3 cellular contexts compared by ENCODE assay signal in genomic region chr17:2237960-2238359, GRCh38.
A peak's percentile ranks its signal among the peaks of the same experiment; 100 is the strongest.
TF ChIP-seq lines count a peak whose summit lies in the region.

No MANE protein-coding gene starts in this region.

TF ChIP-seq in SK-N-SH, 30 proteins besides CTCF, POLR2A, EP300 and RAD21 (continued from another document):
- TF ChIP-seq RXRA (IDR thresholded peaks at IDR 0.05; ENCODE audit: borderline replicate concordance, low read depth) (0 out of 2 replicates have a peak, but pooled peaks have one; percentile 48), IRF3 (IDR thresholded peaks at IDR 0.05; ENCODE audit: low read depth, low read length) (no peak), FOXM1 (IDR thresholded peaks at IDR 0.05; ENCODE audit: low read depth) (no peak), MAX (IDR thresholded peaks at IDR 0.05; ENCODE audit: low read depth) (no peak), REST (IDR thresholded peaks at IDR 0.05; ENCODE audit: low read depth, low read length) (no peak), GATA2 (CRISPR knock-in tag; IDR thresholded peaks at IDR 0.05) (no peak), NFIC (IDR thresholded peaks at IDR 0.05; ENCODE audit: borderline replicate concordance) (no peak), EZH2phosphoT487 (IDR thresholded peaks at IDR 0.05; ENCODE audit: borderline replicate concordance, low read depth) (no peak), TCF12 (IDR thresholded peaks at IDR 0.05) (0 out of 2 replicates have a peak, but pooled peaks have one; percentile 10), SMC3 (IDR thresholded peaks at IDR 0.05; ENCODE audit: low read depth, low read length) (no peak), ZBTB33 (IDR thresholded peaks at IDR 0.05; ENCODE audit: borderline replicate concordance, low read depth) (no peak)

TF ChIP-seq in SK-N-SH treated with all-trans-retinoic acid at 6 μM for 48 hours, 23 proteins besides CTCF, POLR2A, EP300 and RAD21 (continued from another document):
- no peak for TF ChIP-seq PATZ1 (CRISPR knock-in tag; IDR thresholded peaks at IDR 0.05; ENCODE audit: borderline replicate concordance)
- TF ChIP-seq CSRNP3 (CRISPR knock-in tag; IDR thresholded peaks at IDR 0.05) = no peak
- TF ChIP-seq TSHZ2 (CRISPR knock-in tag; IDR thresholded peaks at IDR 0.05) = no peak
- TF ChIP-seq BACH2 (CRISPR knock-in tag; IDR thresholded peaks at IDR 0.05; ENCODE audit: borderline replicate concordance) = no peak
- no peak for TF ChIP-seq CSDC2 (CRISPR knock-in tag; IDR thresholded peaks at IDR 0.05)
- TF ChIP-seq ESRRG (CRISPR knock-in tag; IDR thresholded peaks at IDR 0.05) = no peak
- TF ChIP-seq ZNF8 (CRISPR knock-in tag; IDR thresholded peaks at IDR 0.05) = no peak
- no peak for TF ChIP-seq CREB5 (CRISPR knock-in tag; IDR thresholded peaks at IDR 0.05; ENCODE audit: low read depth)
- TF ChIP-seq ZNF565 (CRISPR knock-in tag; conservative IDR thresholded peaks at IDR 0.05; ENCODE audit: low read depth) = no peak
- no peak for TF ChIP-seq PPARA (CRISPR knock-in tag; IDR thresholded peaks at IDR 0.05; ENCODE audit: borderline replicate concordance)
- no peak for TF ChIP-seq RARB (CRISPR knock-in tag; IDR thresholded peaks at IDR 0.05)
- TF ChIP-seq POU6F1 (CRISPR knock-in tag; IDR thresholded peaks at IDR 0.05; ENCODE audit: borderline replicate concordance, low read depth) = no peak
- TF ChIP-seq ZC3H10 (CRISPR knock-in tag; IDR thresholded peaks at IDR 0.05) = no peak
TF ChIP-seq in SK-N-SH treated with all-trans-retinoic acid at 6 μM for 48 hours: peak in this region for 0.

TF ChIP-seq in GM12878, 131 proteins besides CTCF, POLR2A, EP300 and RAD21:
- TF ChIP-seq ZBTB40 (IDR thresholded peaks at IDR 0.05; ENCODE audit: borderline replicate concordance) (no peak), CBFB (IDR thresholded peaks at IDR 0.05; ENCODE audit: low read depth) (no peak), CBX3 (IDR thresholded peaks at IDR 0.05; ENCODE audit: borderline replicate concordance, low read depth) (no peak), BCL11A (IDR thresholded peaks at IDR 0.05; ENCODE audit: low read depth, low read length) (no peak), PRDM15 (CRISPR knock-in tag; IDR thresholded peaks at IDR 0.05) (no peak), E2F4 (IDR thresholded peaks at IDR 0.05; ENCODE audit: low read depth, low read length) (no peak)
TF ChIP-seq in GM12878: peak in this region for 0.
